1 cellular context compared by ENCODE assay signal in the genomic region with DNA sequence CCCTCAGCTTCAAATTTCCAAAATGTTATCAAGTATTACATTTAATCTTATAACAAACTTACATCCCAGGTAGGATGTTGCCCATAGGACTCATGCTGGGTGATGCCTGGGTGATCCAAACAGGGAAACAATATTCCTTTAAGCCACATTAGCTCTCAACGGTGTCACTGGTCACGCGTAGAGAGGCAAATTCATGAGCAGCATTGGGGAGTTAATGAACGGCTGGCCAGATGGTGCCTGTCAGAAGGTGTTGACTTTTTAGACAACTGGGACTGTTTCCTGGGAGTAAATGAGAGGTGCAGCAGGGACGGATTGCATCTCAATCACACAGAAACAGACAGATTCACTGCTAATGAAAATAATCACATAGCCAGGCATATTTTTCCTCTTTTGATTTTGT.
TF ChIP-seq lines count a peak whose summit lies in the region.

No MANE protein-coding gene starts in this region.

TF ChIP-seq in GM23338, 12 proteins besides CTCF, POLR2A, EP300 and RAD21 (continued from another document):
- TF ChIP-seq STAT1 (IDR thresholded peaks at IDR 0.05; ENCODE audit: unreplicated experiment): no peak
- no peak for TF ChIP-seq ZNF114 (CRISPR knock-in tag; IDR thresholded peaks at IDR 0.05)
- TF ChIP-seq, protein P1, sequence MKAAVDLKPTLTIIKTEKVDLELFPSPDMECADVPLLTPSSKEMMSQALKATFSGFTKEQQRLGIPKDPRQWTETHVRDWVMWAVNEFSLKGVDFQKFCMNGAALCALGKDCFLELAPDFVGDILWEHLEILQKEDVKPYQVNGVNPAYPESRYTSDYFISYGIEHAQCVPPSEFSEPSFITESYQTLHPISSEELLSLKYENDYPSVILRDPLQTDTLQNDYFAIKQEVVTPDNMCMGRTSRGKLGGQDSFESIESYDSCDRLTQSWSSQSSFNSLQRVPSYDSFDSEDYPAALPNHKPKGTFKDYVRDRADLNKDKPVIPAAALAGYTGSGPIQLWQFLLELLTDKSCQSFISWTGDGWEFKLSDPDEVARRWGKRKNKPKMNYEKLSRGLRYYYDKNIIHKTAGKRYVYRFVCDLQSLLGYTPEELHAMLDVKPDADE (IDR thresholded peaks at IDR 0.05): no peak
- TF ChIP-seq, protein P2, sequence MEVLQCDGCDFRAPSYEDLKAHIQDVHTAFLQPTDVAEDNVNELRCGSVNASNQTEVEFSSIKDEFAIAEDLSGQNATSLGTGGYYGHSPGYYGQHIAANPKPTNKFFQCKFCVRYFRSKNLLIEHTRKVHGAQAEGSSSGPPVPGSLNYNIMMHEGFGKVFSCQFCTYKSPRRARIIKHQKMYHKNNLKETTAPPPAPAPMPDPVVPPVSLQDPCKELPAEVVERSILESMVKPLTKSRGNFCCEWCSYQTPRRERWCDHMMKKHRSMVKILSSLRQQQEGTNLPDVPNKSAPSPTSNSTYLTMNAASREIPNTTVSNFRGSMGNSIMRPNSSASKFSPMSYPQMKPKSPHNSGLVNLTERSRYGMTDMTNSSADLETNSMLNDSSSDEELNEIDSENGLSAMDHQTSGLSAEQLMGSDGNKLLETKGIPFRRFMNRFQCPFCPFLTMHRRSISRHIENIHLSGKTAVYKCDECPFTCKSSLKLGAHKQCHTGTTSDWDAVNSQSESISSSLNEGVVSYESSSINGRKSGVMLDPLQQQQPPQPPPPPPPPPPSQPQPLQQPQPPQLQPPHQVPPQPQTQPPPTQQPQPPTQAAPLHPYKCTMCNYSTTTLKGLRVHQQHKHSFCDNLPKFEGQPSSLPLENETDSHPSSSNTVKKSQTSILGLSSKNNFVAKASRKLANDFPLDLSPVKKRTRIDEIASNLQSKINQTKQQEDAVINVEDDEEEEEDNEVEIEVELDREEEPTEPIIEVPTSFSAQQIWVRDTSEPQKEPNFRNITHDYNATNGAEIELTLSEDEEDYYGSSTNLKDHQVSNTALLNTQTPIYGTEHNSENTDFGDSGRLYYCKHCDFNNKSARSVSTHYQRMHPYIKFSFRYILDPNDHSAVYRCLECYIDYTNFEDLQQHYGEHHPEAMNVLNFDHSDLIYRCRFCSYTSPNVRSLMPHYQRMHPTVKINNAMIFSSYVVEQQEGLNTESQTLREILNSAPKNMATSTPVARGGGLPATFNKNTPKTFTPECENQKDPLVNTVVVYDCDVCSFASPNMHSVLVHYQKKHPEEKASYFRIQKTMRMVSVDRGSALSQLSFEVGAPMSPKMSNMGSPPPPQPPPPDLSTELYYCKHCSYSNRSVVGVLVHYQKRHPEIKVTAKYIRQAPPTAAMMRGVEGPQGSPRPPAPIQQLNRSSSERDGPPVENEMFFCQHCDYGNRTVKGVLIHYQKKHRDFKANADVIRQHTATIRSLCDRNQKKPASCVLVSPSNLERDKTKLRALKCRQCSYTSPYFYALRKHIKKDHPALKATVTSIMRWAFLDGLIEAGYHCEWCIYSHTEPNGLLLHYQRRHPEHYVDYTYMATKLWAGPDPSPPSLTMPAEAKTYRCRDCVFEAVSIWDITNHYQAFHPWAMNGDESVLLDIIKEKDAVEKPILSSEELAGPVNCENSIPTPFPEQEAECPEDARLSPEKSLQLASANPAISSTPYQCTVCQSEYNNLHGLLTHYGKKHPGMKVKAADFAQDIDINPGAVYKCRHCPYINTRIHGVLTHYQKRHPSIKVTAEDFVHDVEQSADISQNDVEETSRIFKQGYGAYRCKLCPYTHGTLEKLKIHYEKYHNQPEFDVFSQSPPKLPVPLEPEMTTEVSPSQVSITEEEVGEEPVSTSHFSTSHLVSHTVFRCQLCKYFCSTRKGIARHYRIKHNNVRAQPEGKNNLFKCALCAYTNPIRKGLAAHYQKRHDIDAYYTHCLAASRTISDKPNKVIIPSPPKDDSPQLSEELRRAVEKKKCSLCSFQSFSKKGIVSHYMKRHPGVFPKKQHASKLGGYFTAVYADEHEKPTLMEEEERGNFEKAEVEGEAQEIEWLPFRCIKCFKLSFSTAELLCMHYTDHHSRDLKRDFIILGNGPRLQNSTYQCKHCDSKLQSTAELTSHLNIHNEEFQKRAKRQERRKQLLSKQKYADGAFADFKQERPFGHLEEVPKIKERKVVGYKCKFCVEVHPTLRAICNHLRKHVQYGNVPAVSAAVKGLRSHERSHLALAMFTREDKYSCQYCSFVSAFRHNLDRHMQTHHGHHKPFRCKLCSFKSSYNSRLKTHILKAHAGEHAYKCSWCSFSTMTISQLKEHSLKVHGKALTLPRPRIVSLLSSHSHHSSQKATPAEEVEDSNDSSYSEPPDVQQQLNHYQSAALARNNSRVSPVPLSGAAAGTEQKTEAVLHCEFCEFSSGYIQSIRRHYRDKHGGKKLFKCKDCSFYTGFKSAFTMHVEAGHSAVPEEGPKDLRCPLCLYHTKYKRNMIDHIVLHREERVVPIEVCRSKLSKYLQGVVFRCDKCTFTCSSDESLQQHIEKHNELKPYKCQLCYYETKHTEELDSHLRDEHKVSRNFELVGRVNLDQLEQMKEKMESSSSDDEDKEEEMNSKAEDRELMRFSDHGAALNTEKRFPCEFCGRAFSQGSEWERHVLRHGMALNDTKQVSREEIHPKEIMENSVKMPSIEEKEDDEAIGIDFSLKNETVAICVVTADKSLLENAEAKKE (CRISPR knock-in tag; IDR thresholded peaks at IDR 0.05): no peak
- no peak for TF ChIP-seq POLR2AphosphoS5 (IDR thresholded peaks at IDR 0.05; ENCODE audit: low read depth)
- TF ChIP-seq EZH2phosphoT487 (IDR thresholded peaks at IDR 0.05; ENCODE audit: unreplicated experiment): no peak
- TF ChIP-seq NANOG (IDR thresholded peaks at IDR 0.05; ENCODE audit: borderline replicate concordance): no peak
- TF ChIP-seq CREB1 (CRISPR knock-in tag; IDR thresholded peaks at IDR 0.05; ENCODE audit: low read depth): no peak
- no peak for TF ChIP-seq ZNF331 (CRISPR knock-in tag; IDR thresholded peaks at IDR 0.05; ENCODE audit: low read depth)
- no peak for TF ChIP-seq JUNB (IDR thresholded peaks at IDR 0.05; ENCODE audit: unreplicated experiment)
- TF ChIP-seq EZH2 (IDR thresholded peaks at IDR 0.05; ENCODE audit: low read depth, unreplicated experiment): no peak
TF ChIP-seq in GM23338: peak in this region for 0.
